Comparison of ENCODE assay signal across 21 cellular contexts in genomic region chr15:80007532-80007931, GRCh38.
"Had no signal": no experiment of that assay in that cellular context is flagged by ENCODE, and none has a peak within 500 bp of the region (broad histone marks: within the 10 kb centered on the region; RNA-seq: fewer than 3 reads in every experiment).

No MANE protein-coding gene starts in this region.

- H3K27me3 Mint-ChIP-seq: activated CD4-positive, alpha-beta T cell treated with anti-CD3 and anti-CD28 coated beads for 36 hours; activated CD8-positive, alpha-beta T cell treated with anti-CD3 and anti-CD28 coated beads for 36 hours; activated naive CD4-positive, alpha-beta T cell treated with anti-CD3 and anti-CD28 coated beads, Interleukin-2, amount 50 U/mL, for 24 hours; activated T-cell treated with anti-CD3 and anti-CD28 coated beads, Interleukin-2, amount 50 U/mL, for 24 hours; T-cell had no signal

- H3K9ac ChIP-seq: KMS-11 had no signal

- H3K4me2 ChIP-seq: KMS-11 had no signal

- H3K36me3 ChIP-seq: breast epithelium had no signal

- H3K36me3 Mint-ChIP-seq: activated naive CD4-positive, alpha-beta T cell treated with anti-CD3 and anti-CD28 coated beads, Interleukin-2, amount 50 U/mL, for 24 hours; T-cell had no signal

- DNase-seq: activated CD4-positive, alpha-beta T cell treated with anti-CD3 and anti-CD28 coated beads for 36 hours; activated CD8-positive, alpha-beta T cell treated with anti-CD3 and anti-CD28 coated beads for 36 hours; activated effector memory CD4-positive, alpha-beta T cell treated with Interleukin-2 at 50 U/mL for 16 hours; activated naive CD4-positive, alpha-beta T cell; activated T-cell treated with anti-CD3 and anti-CD28 coated beads, Interleukin-2, amount 50 U/mL, for 24 hours; aorta; caudate nucleus; NCI-H1092; NCI-H1417; NCI-H1694 treated with DMSO at 0.1 percent for 48 hours; NCI-H2029 treated with DMSO at 0.1 percent for 48 hours; NCI-H510A treated with DMSO at 0.1 percent for 48 hours; T-cell; T-helper 2 cell; T1000 had no signal

- H3K4me1 ChIP-seq: breast epithelium had no signal

- H3K27ac Mint-ChIP-seq: activated CD4-positive, alpha-beta T cell treated with anti-CD3 and anti-CD28 coated beads for 36 hours; activated CD8-positive, alpha-beta T cell treated with anti-CD3 and anti-CD28 coated beads for 36 hours; activated naive CD4-positive, alpha-beta T cell treated with anti-CD3 and anti-CD28 coated beads, Interleukin-2, amount 50 U/mL, for 24 hours; activated T-cell treated with anti-CD3 and anti-CD28 coated beads, Interleukin-2, amount 50 U/mL, for 24 hours; activated T-helper 1 cell treated with anti-CD3 and anti-CD28 coated beads, Interleukin-12 subunit alpha, Interleukin-12 subunit beta, Interleukin-2, Interleukin-4 antibody, amounts not matched to agents 30 ng/mL and 10 ng/mL and 1 ng/mL, durations not matched to agents 14 hours and 24 hours and 36 hours; T-cell had no signal

- ATAC-seq: activated CD4-positive, alpha-beta T cell treated with anti-CD3 and anti-CD28 coated beads for 36 hours; activated CD8-positive, alpha-beta T cell treated with anti-CD3 and anti-CD28 coated beads for 36 hours; T-cell had no signal

- H3K9me3 ChIP-seq: breast epithelium had no signal

- H3K9me3 Mint-ChIP-seq: activated CD8-positive, alpha-beta T cell treated with anti-CD3 and anti-CD28 coated beads for 36 hours; activated naive CD4-positive, alpha-beta T cell treated with anti-CD3 and anti-CD28 coated beads, Interleukin-2, amount 50 U/mL, for 24 hours; activated T-cell treated with anti-CD3 and anti-CD28 coated beads, Interleukin-2, amount 50 U/mL, for 24 hours; activated T-helper 1 cell treated with anti-CD3 and anti-CD28 coated beads, Interleukin-12 subunit alpha, Interleukin-12 subunit beta, Interleukin-2, Interleukin-4 antibody, amounts not matched to agents 30 ng/mL and 10 ng/mL and 1 ng/mL, durations not matched to agents 14 hours and 24 hours and 36 hours; T-cell had no signal

- H3K4me3 ChIP-seq: breast epithelium, SK-N-MC had no signal

- H3K27me3 ChIP-seq: breast epithelium had no signal

- H3K4me3 Mint-ChIP-seq: activated CD4-positive, alpha-beta T cell treated with anti-CD3 and anti-CD28 coated beads for 36 hours; activated CD8-positive, alpha-beta T cell treated with anti-CD3 and anti-CD28 coated beads for 36 hours; activated naive CD4-positive, alpha-beta T cell treated with anti-CD3 and anti-CD28 coated beads, Interleukin-2, amount 50 U/mL, for 24 hours; activated T-cell treated with anti-CD3 and anti-CD28 coated beads, Interleukin-2, amount 50 U/mL, for 24 hours; activated T-helper 1 cell treated with anti-CD3 and anti-CD28 coated beads, Interleukin-12 subunit alpha, Interleukin-12 subunit beta, Interleukin-2, Interleukin-4 antibody, amounts not matched to agents 30 ng/mL and 10 ng/mL and 1 ng/mL, durations not matched to agents 14 hours and 24 hours and 36 hours; T-cell had no signal

- H3K4me1 Mint-ChIP-seq: activated naive CD4-positive, alpha-beta T cell treated with anti-CD3 and anti-CD28 coated beads, Interleukin-2, amount 50 U/mL, for 24 hours; T-cell had no signal

- H3K27ac ChIP-seq: breast epithelium, KMS-11, SK-N-MC, VCaP had no signal
